Comparison of ENCODE assay signal across 8 cellular contexts in the genomic region with DNA sequence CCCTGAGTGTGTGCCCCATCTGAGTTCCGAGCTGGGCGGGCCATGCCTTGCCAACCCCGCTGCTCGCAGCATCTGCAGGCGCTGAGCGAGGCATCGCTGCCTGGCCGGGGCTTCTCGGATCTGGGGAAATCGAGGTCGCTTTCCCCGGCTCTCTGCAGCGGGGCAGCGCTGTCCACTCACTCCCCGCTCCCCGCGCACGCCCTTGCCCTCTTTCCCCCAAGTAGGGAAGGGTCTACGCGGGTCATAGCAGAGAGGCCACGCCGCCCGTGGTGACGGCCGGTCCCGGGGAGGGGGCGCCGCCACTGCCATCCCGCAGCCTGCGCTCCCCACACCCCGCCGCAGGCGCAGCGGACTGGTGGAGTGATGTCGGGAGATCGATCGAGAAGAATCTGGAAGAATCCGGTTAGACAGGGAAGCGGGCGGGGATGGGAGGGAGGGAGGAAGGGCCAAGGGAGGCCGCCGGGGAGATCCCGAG. TPM values are rescaled to one million over a fixed set of nuclear protein-coding genes. Genes with fewer than 3 reads are reported as not detected.
A peak's percentile ranks its signal among the peaks of the same experiment; 100 is the strongest.
DNase-seq lines count a peak whose midpoint lies in the region; ATAC-seq and TF ChIP-seq lines count a peak whose summit lies in the region.

No MANE protein-coding gene starts in this region.

- H3K36me3 Mint-ChIP-seq in CD8-positive, alpha-beta memory T cell, result peaks cover 0 to 31% (median 10%) of the 10 kb centered on the region in 3 donors
- peaks cover 33% of the 10 kb centered on the region for H3K36me3 Mint-ChIP-seq in activated CD4-positive, alpha-beta T cell treated with anti-CD3 and anti-CD28 coated beads, Interleukin-2, amount 10 ng/mL, durations not matched to agents 24 days and 14 days (ENCODE audit: low read depth)

- H3K9me3 Mint-ChIP-seq in CD8-positive, alpha-beta memory T cell, result no peaks in the 10 kb centered on the region
- H3K9me3 Mint-ChIP-seq in activated CD4-positive, alpha-beta T cell treated with anti-CD3 and anti-CD28 coated beads, Interleukin-2, amount 10 ng/mL, durations not matched to agents 24 days and 14 days, result no peaks in the 10 kb centered on the region

- TF ChIP-seq CTCF in mucosa of descending colon (IDR thresholded peaks at IDR 0.05) (no peak), thoracic aorta (IDR thresholded peaks at IDR 0.05) (no peak)

- CTCF ChIA-PET in CD8-positive, alpha-beta memory T cell (lab: Charles Lee), result interaction anchor here (1.1 to 3.2 kb wide), 4 partner anchors 10 to 103 kb away, joined by 4 to 16 read pairs (median 14); partner anchors contain the start of gene ITFG2

- intact Hi-C loops in activated CD4-positive, alpha-beta T cell treated with anti-CD3 and anti-CD28 coated beads, Interleukin-2, amount 10 ng/mL, durations not matched to agents 24 days and 14 days (cut with micrococcal nuclease), result loop anchor here (1.0 to 10.0 kb wide), 2 partner anchors 103 to 961 kb away; partner anchors contain the start of gene CRACR2A
- intact Hi-C loops in mucosa of descending colon (cut with DNase I, micrococcal nuclease), result no loop called here

- DNase-seq in CD8-positive, alpha-beta memory T cell, result peak in 2 of 5 donors; percentile 9 to 28
- no peak for DNase-seq in activated CD4-positive, alpha-beta T cell treated with anti-CD3 and anti-CD28 coated beads, Interleukin-2, amount 10 ng/mL, durations not matched to agents 24 days and 14 days
- DNase-seq in epidermal melanocyte (ENCODE audit: insufficient read length, low spot score) (peak; percentile 52), mucosa of descending colon (peak in 1 of 3 donors; percentile 48), thoracic aorta (ENCODE audit: low spot score) (no peak), CD1c-positive myeloid dendritic cell (ENCODE audit: extremely low spot score) (no peak), NCI-H187 treated with DMSO at 0.1 percent for 48 hours (lab: John Stamatoyannopoulos, UW) (no peak)

- H3K27me3 Mint-ChIP-seq in CD8-positive, alpha-beta memory T cell, result no peaks in the 10 kb centered on the region
- peaks cover 20% of the 10 kb centered on the region for H3K27me3 Mint-ChIP-seq in activated CD4-positive, alpha-beta T cell treated with anti-CD3 and anti-CD28 coated beads, Interleukin-2, amount 10 ng/mL, durations not matched to agents 24 days and 14 days

- POLR2A ChIA-PET in CD8-positive, alpha-beta memory T cell (lab: Charles Lee), result interaction anchor here (3.0 kb wide), 2 partner anchors 18 to 103 kb away, joined by 18 to 22 read pairs; partner anchors contain the start of gene ITFG2

- H3K4me3 ChIP-seq in CD8-positive, alpha-beta memory T cell (ENCODE audit: low read length), result peak overlapping the region; percentile 66
- peak overlapping the region; percentile 88 for H3K4me3 ChIP-seq in mucosa of descending colon
- peak overlapping the region; percentile 93 for H3K4me3 ChIP-seq in thoracic aorta

- peaks cover 22% of the 10 kb centered on the region for H3K36me3 ChIP-seq in CD8-positive, alpha-beta memory T cell (ENCODE audit: insufficient read depth, low read length)
- H3K36me3 ChIP-seq in mucosa of descending colon (ENCODE audit: low read depth), result no peaks in the 10 kb centered on the region
- peaks cover 6% of the 10 kb centered on the region for H3K36me3 ChIP-seq in thoracic aorta

- peak overlapping the region; percentile 85 to 99 (median 89) for H3K4me3 Mint-ChIP-seq in CD8-positive, alpha-beta memory T cell
- peak overlapping the region; percentile 80 for H3K4me3 Mint-ChIP-seq in activated CD4-positive, alpha-beta T cell treated with anti-CD3 and anti-CD28 coated beads, Interleukin-2, amount 10 ng/mL, durations not matched to agents 24 days and 14 days

- no peak overlapping the region for H3K27ac ChIP-seq in CD8-positive, alpha-beta memory T cell (ENCODE audit: low read depth, low read length)
- H3K27ac ChIP-seq in thoracic aorta, result peak overlapping the region; percentile 36 to 67

- no peaks in the 10 kb centered on the region for H3K9me3 ChIP-seq in CD8-positive, alpha-beta memory T cell (ENCODE audit: low read length)
- H3K9me3 ChIP-seq in mucosa of descending colon (no peaks in the 10 kb centered on the region), thoracic aorta (no peaks in the 10 kb centered on the region)

- no peaks in the 10 kb centered on the region for H3K27me3 ChIP-seq in CD8-positive, alpha-beta memory T cell (ENCODE audit: insufficient read depth, low read length, poor library complexity, severe bottlenecking)
- H3K27me3 ChIP-seq in thoracic aorta (replicated peaks; ENCODE audit: insufficient read depth), result no peaks in the 10 kb centered on the region

- H3K27ac Mint-ChIP-seq in CD8-positive, alpha-beta memory T cell, result peak overlapping the region in 7 of 8 donors; percentile 8 to 91 (median 58)
- H3K27ac Mint-ChIP-seq in activated CD4-positive, alpha-beta T cell treated with anti-CD3 and anti-CD28 coated beads, Interleukin-2, amount 10 ng/mL, durations not matched to agents 24 days and 14 days, result peak overlapping the region; percentile 45

- peaks cover 21% of the 10 kb centered on the region for H3K4me1 ChIP-seq in CD8-positive, alpha-beta memory T cell (ENCODE audit: insufficient read depth, low read length)
- peaks cover 7% of the 10 kb centered on the region for H3K4me1 ChIP-seq in mucosa of descending colon (ENCODE audit: low read depth)
- H3K4me1 ChIP-seq in thoracic aorta (ENCODE audit: control insufficient read depth in 1 of 2, low read depth in 2 of 2), result peaks cover 13 to 24% of the 10 kb centered on the region in 2 donors

- ATAC-seq in HG02678 (IDR thresholded peaks at IDR 0.05; ENCODE audit: unreplicated experiment) (peak; percentile 7), mucosa of descending colon (peak; percentile 64), thoracic aorta (ENCODE audit: insufficient number of reproducible peaks, low FRiP score, low read depth) (no peak)

- H3K4me1 Mint-ChIP-seq in CD8-positive, alpha-beta memory T cell, result peaks cover 14 to 24% (median 21%) of the 10 kb centered on the region in 3 donors
- peaks cover 28% of the 10 kb centered on the region for H3K4me1 Mint-ChIP-seq in activated CD4-positive, alpha-beta T cell treated with anti-CD3 and anti-CD28 coated beads, Interleukin-2, amount 10 ng/mL, durations not matched to agents 24 days and 14 days

RNA-seq across cellular contexts. Expression of gene FKBP4, which starts 0.5 kb away (rescaled TPM):
- 100 to 1,000 TPM; 172 to 183 TPM for total RNA-seq in CD8-positive, alpha-beta memory T cell
- polyA plus RNA-seq in CD8-positive, alpha-beta memory T cell, result 35.1 TPM
- total RNA-seq in activated CD4-positive, alpha-beta T cell treated with anti-CD3 and anti-CD28 coated beads, Interleukin-2, amount 10 ng/mL, durations not matched to agents 24 days and 14 days, result 300 and 311 TPM in 2 replicates
- total RNA-seq in mucosa of descending colon (10 to 100 TPM; 58.2 to 79.7 (median 76.0) TPM), thoracic aorta (10 to 100 TPM; 26.6 to 30.5 TPM)

RNA-seq across cellular contexts. Expression of gene ITFG2, which starts 18.2 kb away (rescaled TPM):
- 10 to 100 TPM; 36.9 to 39.3 TPM for total RNA-seq in CD8-positive, alpha-beta memory T cell
- polyA plus RNA-seq in CD8-positive, alpha-beta memory T cell, result 53.3 TPM
- 36.5 and 43.8 TPM in 2 replicates for total RNA-seq in activated CD4-positive, alpha-beta T cell treated with anti-CD3 and anti-CD28 coated beads, Interleukin-2, amount 10 ng/mL, durations not matched to agents 24 days and 14 days
- total RNA-seq in mucosa of descending colon (10 to 100 TPM; 37.9 to 55.4 (median 38.0) TPM), thoracic aorta (10 to 100 TPM; 33.8 to 38.4 TPM)

RNA-seq across cellular contexts. Expression of gene NRIP2, which starts 40.5 kb away (rescaled TPM):
- total RNA-seq in CD8-positive, alpha-beta memory T cell, result not detected
- polyA plus RNA-seq in CD8-positive, alpha-beta memory T cell, result 0.82 TPM
- not detected in 2 replicates for total RNA-seq in activated CD4-positive, alpha-beta T cell treated with anti-CD3 and anti-CD28 coated beads, Interleukin-2, amount 10 ng/mL, durations not matched to agents 24 days and 14 days
- total RNA-seq in mucosa of descending colon (1 to 10 TPM in 1 of 3 donors, under 1 TPM in 2; 0.64 to 2.2 (median 0.96) TPM), thoracic aorta (1 to 10 TPM; 4.9 to 8.1 TPM)
